ENCODE assay signal across 8 cellular contexts in genomic region chr7:120272261-120272895, GRCh38. TPM values are rescaled to one million over a fixed set of nuclear protein-coding genes. Genes with fewer than 3 reads are reported as not detected.
A peak's percentile ranks its signal among the peaks of the same experiment; 100 is the strongest.
DNase-seq lines count a peak whose midpoint lies in the region; ATAC-seq and TF ChIP-seq lines count a peak whose summit lies in the region.

No MANE protein-coding gene starts in this region.

- peaks cover 72% of the 10 kb centered on the region for H3K27me3 Mint-ChIP-seq in MCF 10A (ENCODE audit: insufficient read depth, unreplicated experiment)
- H3K27me3 Mint-ChIP-seq in natural killer cell treated with Interleukin-12 subunit alpha and Interleukin-12 subunit beta and Interleukin-15 and Interleukin-18, amount 100 ng/mL, for 72 hours = peaks cover 6% of the 10 kb centered on the region in 2 donors

- intact Hi-C loops in MCF 10A (cut with micrococcal nuclease) (loop anchor here (1.0 kb wide), 3 partner anchors 283 to 1002 kb away; no protein-coding TSS in a partner anchor), stomach (cut with DNase I; ENCODE audit: low total_unique reads) (no loop called here)

- no peaks in the 10 kb centered on the region for H3K36me3 Mint-ChIP-seq in MCF 10A (ENCODE audit: insufficient read depth, unreplicated experiment)
- H3K36me3 Mint-ChIP-seq in natural killer cell treated with Interleukin-12 subunit alpha and Interleukin-12 subunit beta and Interleukin-15 and Interleukin-18, amount 100 ng/mL, for 72 hours = no peaks in the 10 kb centered on the region

- no peaks in the 10 kb centered on the region for H3K4me1 Mint-ChIP-seq in MCF 10A (ENCODE audit: insufficient read depth, unreplicated experiment)
- H3K4me1 Mint-ChIP-seq in natural killer cell treated with Interleukin-12 subunit alpha and Interleukin-12 subunit beta and Interleukin-15 and Interleukin-18, amount 100 ng/mL, for 72 hours (ENCODE audit: low read depth in 2 of 2) = no peaks in the 10 kb centered on the region

- POLR2A ChIA-PET in MCF 10A (lab: Yijun Ruan, JAX) = no interaction called here

- no peak overlapping the region for H3K27ac ChIP-seq in stomach

- peak overlapping the region; percentile 43 for H3K4me3 Mint-ChIP-seq in MCF 10A (ENCODE audit: unreplicated experiment)
- no peak overlapping the region for H3K4me3 Mint-ChIP-seq in natural killer cell treated with Interleukin-12 subunit alpha and Interleukin-12 subunit beta and Interleukin-15 and Interleukin-18, amount 100 ng/mL, for 72 hours

- TF ChIP-seq CTCF in MCF 10A (IDR thresholded peaks at IDR 0.05; ENCODE audit: unreplicated experiment) (peak; percentile 57), stomach (IDR thresholded peaks at IDR 0.05) (peak in 5 of 7 experiments; percentile 9 to 48 (median 24))

- no peaks in the 10 kb centered on the region for H3K9me3 Mint-ChIP-seq in MCF 10A (ENCODE audit: unreplicated experiment)
- peaks cover 3% of the 10 kb centered on the region for H3K9me3 Mint-ChIP-seq in natural killer cell treated with Interleukin-12 subunit alpha and Interleukin-12 subunit beta and Interleukin-15 and Interleukin-18, amount 100 ng/mL, for 72 hours

- no peak overlapping the region for H3K27ac Mint-ChIP-seq in MCF 10A (ENCODE audit: low read depth, unreplicated experiment)
- no peak overlapping the region for H3K27ac Mint-ChIP-seq in natural killer cell treated with Interleukin-12 subunit alpha and Interleukin-12 subunit beta and Interleukin-15 and Interleukin-18, amount 100 ng/mL, for 72 hours

- ATAC-seq in GM19351 (IDR thresholded peaks at IDR 0.05; ENCODE audit: unreplicated experiment) (peak; percentile 58), HG03457 (IDR thresholded peaks at IDR 0.05; ENCODE audit: unreplicated experiment) (peak; percentile 46)
- no peak for ATAC-seq in natural killer cell treated with Interleukin-12 subunit alpha and Interleukin-12 subunit beta and Interleukin-15 and Interleukin-18, amount 100 ng/mL, for 72 hours

- TF ChIP-seq POLR2A in stomach (IDR thresholded peaks at IDR 0.05) = no peak

- peaks cover 4 to 18% (median 13%) of the 10 kb centered on the region in 4 donors for H3K4me1 ChIP-seq in stomach

- H3K9me3 ChIP-seq in stomach = no peaks in the 10 kb centered on the region

- no TSS peak for BruUV-seq in MCF 10A (replicated peaks; lab: Mats Ljungman, UMichigan)

- peaks cover 0 to 39% (median 14%) of the 10 kb centered on the region in 3 donors for H3K27me3 ChIP-seq in stomach

- DNase-seq in DMS153 (lab: John Stamatoyannopoulos, UW) = peak; percentile 41
- DNase-seq in NCI-H524 (lab: John Stamatoyannopoulos, UW) = peak; percentile 43 to 82
- DNase-seq in MCF 10A (ENCODE audit: unreplicated experiment) = peak; percentile 51
- peak; percentile 78 for DNase-seq in inferior parietal cortex (ENCODE audit: extremely low spot score)
- DNase-seq in stomach = no peak
- no peak for DNase-seq in natural killer cell treated with Interleukin-12 subunit alpha and Interleukin-12 subunit beta and Interleukin-15 and Interleukin-18, amount 100 ng/mL, for 72 hours (ENCODE audit: low spot score)

- 1 to 4% (median 2%) methylated on average over 29 of the region's 29 CpGs for WGBS in stomach, 5 donors

- peak overlapping the region; percentile 37 to 58 (median 46) for H3K4me3 ChIP-seq in stomach

- H3K36me3 ChIP-seq in stomach = no peaks in the 10 kb centered on the region

- CTCF ChIA-PET in MCF 10A (lab: Yijun Ruan, JAX) = interaction anchor here (0.6 to 1.0 kb wide), 4 partner anchors 9 to 336 kb away, joined by 3 to 6 read pairs (median 3); no protein-coding TSS in a partner anchor

- TF ChIP-seq EP300 in stomach (IDR thresholded peaks at IDR 0.05) = no peak

RNA-seq across cellular contexts. Expression of gene KCND2, which starts 0.6 kb away (rescaled TPM):
- total RNA-seq in MCF 10A (2022) = not detected in 2 replicates
- 1 to 10 TPM in 1 of 5 donors, not detected in 4; 1.3 TPM for total RNA-seq in stomach
- polyA plus RNA-seq in stomach = under 1 TPM in 2 of 3 donors, not detected in 1; 0.06 to 0.31 TPM
- not detected for total RNA-seq in natural killer cell treated with Interleukin-12 subunit alpha and Interleukin-12 subunit beta and Interleukin-15 and Interleukin-18, amount 100 ng/mL, for 72 hours

Comparison
In these comparisons a context has a peak if more than half of its experiments do, and no peak if none do; other contexts are left out.
1. DNase-seq: peak in DMS153 (single experiment), NCI-H524 (2 of 2), MCF 10A (single experiment) and inferior parietal cortex (single experiment); none in stomach (single experiment) and natural killer cell treated with Interleukin-12 subunit alpha and Interleukin-12 subunit beta and Interleukin-15 and Interleukin-18, amount 100 ng/mL, for 72 hours (single experiment).
2. ATAC-seq: peak in GM19351 (single experiment) and HG03457 (single experiment); none in natural killer cell treated with Interleukin-12 subunit alpha and Interleukin-12 subunit beta and Interleukin-15 and Interleukin-18, amount 100 ng/mL, for 72 hours (0 of 2).